Comparison of ENCODE assay signal across 8 cellular contexts in genomic region chr2:15560988-15561573, GRCh38. TPM values are rescaled to one million over a fixed set of nuclear protein-coding genes. Genes with fewer than 3 reads are reported as not detected.
DNase-seq lines count a peak whose midpoint lies in the region; ATAC-seq and TF ChIP-seq lines count a peak whose summit lies in the region.

NBAS (minus strand) TSS chr2:15561334; CDS start chr2:15561304, 30 bp downstream.

- H3K36me3 ChIP-seq in left ventricle myocardium inferior (no peaks in the 10 kb centered on the region), upper lobe of right lung (no peaks in the 10 kb centered on the region)

- peak within 1 kb of the TSS; percentile 85 for H3K27ac ChIP-seq in left ventricle myocardium inferior (replicated peaks)
- H3K27ac ChIP-seq in upper lobe of right lung, result peak within 1 kb of the TSS; percentile 79

- H3K27me3 Mint-ChIP-seq in T-helper 17 cell (peaks cover 11% of the 10 kb centered on the region), progenitor cell of endocrine pancreas (no peaks in the 10 kb centered on the region)

- in situ Hi-C loops in GM13976 (cut with MboI; ENCODE audit: low sequenced_read_pairs, unreplicated experiment), result no loop called here

- peaks cover 46% of the 10 kb centered on the region for H3K4me1 ChIP-seq in left ventricle myocardium inferior
- peaks cover 16% of the 10 kb centered on the region for H3K4me1 ChIP-seq in upper lobe of right lung

- H3K27me3 ChIP-seq in left ventricle myocardium inferior (ENCODE audit: low read depth) (no peaks in the 10 kb centered on the region), upper lobe of right lung (no peaks in the 10 kb centered on the region)

- H3K9me3 ChIP-seq in T-helper 17 cell (ENCODE audit: control insufficient read depth, low read length, poor library complexity, severe bottlenecking) (no peaks in the 10 kb centered on the region), left ventricle myocardium inferior (replicated peaks) (no peaks in the 10 kb centered on the region), upper lobe of right lung (no peaks in the 10 kb centered on the region)

- DNase-seq in GM13976 (ENCODE audit: low spot score), result peak; percentile 86
- DNase-seq in NCI-H146 treated with DMSO at 0.1 percent for 48 hours (lab: John Stamatoyannopoulos, UW; ENCODE audit: unreplicated experiment), result peak; percentile 83
- DNase-seq in T-helper 17 cell, result peak; percentile 51 to 60 (median 60)
- DNase-seq in amniotic stem cell (lab: John Stamatoyannopoulos, UW), result peak; percentile 52
- DNase-seq in left ventricle myocardium inferior, result peak; percentile 84
- DNase-seq in progenitor cell of endocrine pancreas (ENCODE audit: low spot score, unreplicated experiment), result peak; percentile 64
- DNase-seq in upper lobe of right lung, result peak; percentile 87

- H3K36me3 Mint-ChIP-seq in T-helper 17 cell (ENCODE audit: low read depth) (peaks cover 2% of the 10 kb centered on the region), progenitor cell of endocrine pancreas (ENCODE audit: insufficient read depth) (no peaks in the 10 kb centered on the region)

- peak; percentile 71 for ATAC-seq in HG02840 (IDR thresholded peaks at IDR 0.05; ENCODE audit: low FRiP score, unreplicated experiment)
- ATAC-seq in T-helper 17 cell, result peak; percentile 92
- peak; percentile 98 for ATAC-seq in upper lobe of right lung

- intact Hi-C loops in left ventricle myocardium inferior (cut with micrococcal nuclease) (no loop called here), upper lobe of right lung (cut with DNase I) (no loop called here)

- TF ChIP-seq CTCF in GM13976 (IDR thresholded peaks at IDR 0.05; ENCODE audit: borderline replicate concordance, control extremely low read depth, extremely low read depth, insufficient read depth, missing control alignments), result no peak
- no peak for TF ChIP-seq CTCF in left ventricle myocardium inferior (IDR thresholded peaks at IDR 0.05; ENCODE audit: borderline replicate concordance)
- no peak for TF ChIP-seq CTCF in progenitor cell of endocrine pancreas (IDR thresholded peaks at IDR 0.05; ENCODE audit: unreplicated experiment)
- TF ChIP-seq CTCF in upper lobe of right lung (IDR thresholded peaks at IDR 0.05), result no peak

- H3K4me3 Mint-ChIP-seq in T-helper 17 cell (peak within 1 kb of the TSS; percentile 98), progenitor cell of endocrine pancreas (ENCODE audit: low read depth) (peak within 1 kb of the TSS; percentile 99)

- peak within 1 kb of the TSS; percentile 94 for H3K27ac Mint-ChIP-seq in T-helper 17 cell
- peak within 1 kb of the TSS; percentile 98 for H3K27ac Mint-ChIP-seq in progenitor cell of endocrine pancreas

- H3K9me3 Mint-ChIP-seq in progenitor cell of endocrine pancreas (ENCODE audit: low read depth), result no peaks in the 10 kb centered on the region

- peak within 1 kb of the TSS; percentile 85 for H3K4me3 ChIP-seq in left ventricle myocardium inferior
- H3K4me3 ChIP-seq in upper lobe of right lung, result peak within 1 kb of the TSS; percentile 73

- H3K4me1 Mint-ChIP-seq in T-helper 17 cell (peaks cover 32% of the 10 kb centered on the region), progenitor cell of endocrine pancreas (ENCODE audit: low read depth) (peaks cover 35% of the 10 kb centered on the region)

RNA-seq across cellular contexts. Expression of gene NBAS, which starts in this region (rescaled TPM):
- total RNA-seq in T-helper 17 cell (10 to 100 TPM; 29.3 to 32.5 TPM), left ventricle myocardium inferior (50.6 TPM), progenitor cell of endocrine pancreas (63.0 and 68.0 TPM in 2 replicates), upper lobe of right lung (38.8 TPM)

Comparison
In these comparisons a context has a peak if more than half of its experiments do, and no peak if none do; other contexts are left out.
1. Peak in every context shown above with its lines: DNase-seq, ATAC-seq, H3K4me3 ChIP-seq and H3K27ac ChIP-seq.